ENCODE assay signal across 15 cellular contexts in genomic region chr1:44792736-44793502, GRCh38. TPM values are rescaled to one million over a fixed set of nuclear protein-coding genes. Genes with fewer than 3 reads are reported as not detected.
DNase-seq lines count a peak whose midpoint lies in the region; ATAC-seq and TF ChIP-seq lines count a peak whose summit lies in the region.
"Had no signal": no experiment of that assay in that cellular context is flagged by ENCODE, and none has a peak within 500 bp of the region (broad histone marks: within the 10 kb centered on the region; RNA-seq: fewer than 3 reads in every experiment).

No MANE protein-coding gene starts in this region.

- H4K20me1 ChIP-seq in PC-9 (ENCODE audit: insufficient read depth) = no peaks in the 10 kb centered on the region

- H3K27ac ChIP-seq in PC-9 (peak overlapping the region; percentile 36; the same call in 1 of the 2 replicates), left lung (peak overlapping the region in 1 of 2 donors; percentile 9), testis (no peak overlapping the region), vagina (no peak overlapping the region)

- CTCF ChIA-PET in activated CD8-positive, alpha-beta T cell treated with anti-CD3 and anti-CD28 coated beads for 36 hours (lab: Charles Lee) = interaction anchor here (0.7 to 2.3 kb wide), 10 partner anchors 8 to 699 kb away, joined by 3 to 9 read pairs (median 4); partner anchors contain the start of gene RPS8
- CTCF ChIA-PET in activated CD8-positive, alpha-beta T cell treated with anti-CD3 and anti-CD28 coated beads, Interleukin-2, amount 10 ng/mL, durations not matched to agents 7 days and 5 days (lab: Charles Lee) = interaction anchor here (0.7 to 2.5 kb wide), 13 partner anchors 9 to 507 kb away, joined by 3 to 26 read pairs (median 5); partner anchors contain the start of genes HECTD3, RNU5D-1, RPS8 and UROD
- CTCF ChIA-PET in PC-9 (lab: Charles Lee) = interaction anchor here (0.5 to 1.7 kb wide), 16 partner anchors 17 to 1547 kb away, joined by 3 to 19 read pairs (median 3); partner anchors contain the start of genes HECTD3, TOE1 and UROD

- no peaks in the 10 kb centered on the region for H3K36me3 ChIP-seq in PC-9 (ENCODE audit: low read depth)
- no peaks in the 10 kb centered on the region for H3K36me3 ChIP-seq in left lung
- H3K36me3 ChIP-seq in testis (ENCODE audit: low read depth, missing control alignments) = no peaks in the 10 kb centered on the region
- H3K36me3 ChIP-seq in vagina = no peaks in the 10 kb centered on the region

- H3K4me3 Mint-ChIP-seq in activated CD8-positive, alpha-beta T cell treated with anti-CD3 and anti-CD28 coated beads for 36 hours = no peak overlapping the region
- no peak overlapping the region for H3K4me3 Mint-ChIP-seq in activated CD8-positive, alpha-beta T cell treated with anti-CD3 and anti-CD28 coated beads, Interleukin-2, amount 10 ng/mL, durations not matched to agents 7 days and 5 days
- H3K4me3 Mint-ChIP-seq: immature natural killer cell had no signal

- H2AFZ ChIP-seq in PC-9 = no peak overlapping the region

- DNase-seq in activated CD8-positive, alpha-beta T cell treated with anti-CD3 and anti-CD28 coated beads for 36 hours = peak; percentile 1
- no peak for DNase-seq in activated CD8-positive, alpha-beta T cell treated with anti-CD3 and anti-CD28 coated beads, Interleukin-2, amount 10 ng/mL, durations not matched to agents 7 days and 5 days
- DNase-seq in PC-9 = no peak
- DNase-seq in left lung = peak in 1 of 2 donors; percentile 21
- DNase-seq in testis = peak; percentile 58
- DNase-seq in vagina (ENCODE audit: extremely low spot score in 2 of 2) = no peak
- DNase-seq in DMS79 (lab: John Stamatoyannopoulos, UW) = no peak
- no peak for DNase-seq in DMS153 (lab: John Stamatoyannopoulos, UW)
- DNase-seq: NCI-H1105 treated with DMSO at 0.1 percent for 48 hours, NCI-H2227 treated with DMSO at 0.1 percent for 48 hours had no signal

- no peaks in the 10 kb centered on the region for H3K4me1 Mint-ChIP-seq in activated CD8-positive, alpha-beta T cell treated with anti-CD3 and anti-CD28 coated beads for 36 hours (ENCODE audit: low read depth)
- peaks cover 3% of the 10 kb centered on the region for H3K4me1 Mint-ChIP-seq in activated CD8-positive, alpha-beta T cell treated with anti-CD3 and anti-CD28 coated beads, Interleukin-2, amount 10 ng/mL, durations not matched to agents 7 days and 5 days (ENCODE audit: low read depth)
- H3K4me1 Mint-ChIP-seq: immature natural killer cell had no signal

- POLR2A ChIA-PET in activated CD8-positive, alpha-beta T cell treated with anti-CD3 and anti-CD28 coated beads for 36 hours (lab: Charles Lee) = interaction anchor here (1.3 to 11.9 kb wide), 6 partner anchors 14 to 218 kb away, joined by 4 to 181 read pairs (median 26); partner anchors contain the start of genes RNU5D-1 and RPS8
- POLR2A ChIA-PET in activated CD8-positive, alpha-beta T cell treated with anti-CD3 and anti-CD28 coated beads, Interleukin-2, amount 10 ng/mL, durations not matched to agents 7 days and 5 days (lab: Charles Lee) = interaction anchor here (1.1 to 3.4 kb wide), 6 partner anchors 14 to 72 kb away, joined by 3 to 44 read pairs (median 10); partner anchors contain the start of genes BTBD19, DYNLT4, RNU5D-1 and RPS8
- POLR2A ChIA-PET in PC-9 (lab: Charles Lee; ENCODE audit: unreplicated experiment) = interaction anchor here (0.6 to 1.0 kb wide), 5 partner anchors 26 to 762 kb away, joined by 3 to 26 read pairs (median 7); no protein-coding TSS in a partner anchor

- WGBS in testis, 2 donors = 81 to 84% methylated on average over 9 of the region's 9 CpGs

- ATAC-seq in activated CD8-positive, alpha-beta T cell treated with anti-CD3 and anti-CD28 coated beads for 36 hours = no peak
- no peak for ATAC-seq in activated CD8-positive, alpha-beta T cell treated with anti-CD3 and anti-CD28 coated beads, Interleukin-2, amount 10 ng/mL, durations not matched to agents 7 days and 5 days
- peak; percentile 35 for ATAC-seq in left lung

- peaks cover 13% of the 10 kb centered on the region for H3K4me1 ChIP-seq in PC-9 (replicated peaks; ENCODE audit: insufficient read depth)
- H3K4me1 ChIP-seq in left lung = no peaks in the 10 kb centered on the region
- peaks cover 7% of the 10 kb centered on the region for H3K4me1 ChIP-seq in testis
- no peaks in the 10 kb centered on the region for H3K4me1 ChIP-seq in vagina

- H3K9me3 Mint-ChIP-seq in activated CD8-positive, alpha-beta T cell treated with anti-CD3 and anti-CD28 coated beads for 36 hours = no peaks in the 10 kb centered on the region
- no peaks in the 10 kb centered on the region for H3K9me3 Mint-ChIP-seq in activated CD8-positive, alpha-beta T cell treated with anti-CD3 and anti-CD28 coated beads, Interleukin-2, amount 10 ng/mL, durations not matched to agents 7 days and 5 days (ENCODE audit: insufficient read depth)
- H3K9me3 Mint-ChIP-seq: CD4-positive, CD25-positive, alpha-beta regulatory T cell; immature natural killer cell had no signal

- H3K9me3 ChIP-seq in PC-9 (ENCODE audit: insufficient read depth, low read depth) = no peaks in the 10 kb centered on the region
- no peaks in the 10 kb centered on the region for H3K9me3 ChIP-seq in left lung
- no peaks in the 10 kb centered on the region for H3K9me3 ChIP-seq in testis
- H3K9me3 ChIP-seq in vagina = no peaks in the 10 kb centered on the region

- no peaks in the 10 kb centered on the region for H3K9me2 ChIP-seq in PC-9 (ENCODE audit: insufficient read depth)

- TF ChIP-seq POLR2A in testis (IDR thresholded peaks at IDR 0.05) (no peak), vagina (IDR thresholded peaks at IDR 0.05) (no peak)

- H3K36me3 Mint-ChIP-seq in activated CD8-positive, alpha-beta T cell treated with anti-CD3 and anti-CD28 coated beads for 36 hours (ENCODE audit: low read depth) = no peaks in the 10 kb centered on the region
- H3K36me3 Mint-ChIP-seq in activated CD8-positive, alpha-beta T cell treated with anti-CD3 and anti-CD28 coated beads, Interleukin-2, amount 10 ng/mL, durations not matched to agents 7 days and 5 days (ENCODE audit: low read depth) = no peaks in the 10 kb centered on the region
- H3K36me3 Mint-ChIP-seq: CD4-positive, CD25-positive, alpha-beta regulatory T cell; immature natural killer cell had no signal

- peak overlapping the region; percentile 38; the same call in 1 of the 2 replicates for H3K4me2 ChIP-seq in PC-9
- H3K4me2 ChIP-seq: smooth muscle cell had no signal

- BruUV-seq in PC-9 (replicated peaks; lab: Mats Ljungman, UMichigan) = no TSS peak

- intact Hi-C loops in activated CD8-positive, alpha-beta T cell treated with anti-CD3 and anti-CD28 coated beads for 36 hours (cut with micrococcal nuclease) = no loop called here
- intact Hi-C loops in PC-9 (cut with micrococcal nuclease; ENCODE audit: unreplicated experiment) = loop anchor here (2.0 kb wide), 3 partner anchors 44 to 508 kb away; partner anchors contain the start of gene HECTD3
- intact Hi-C loops in left lung (cut with DNase I) = no loop called here
- intact Hi-C loops in testis (cut with DNase I; ENCODE audit: low total_unique reads) = no loop called here
- intact Hi-C loops in vagina (cut with DNase I) = no loop called here

- no peaks in the 10 kb centered on the region for H3K79me2 ChIP-seq in PC-9 (ENCODE audit: low read depth)

- H3F3A ChIP-seq in PC-9 (ENCODE audit: insufficient read depth, low read depth) = peaks cover 26% of the 10 kb centered on the region; the same call in 1 of the 2 replicates

- no peak for TF ChIP-seq CTCF in activated CD8-positive, alpha-beta T cell treated with anti-CD3 and anti-CD28 coated beads for 36 hours (IDR thresholded peaks at IDR 0.05)
- TF ChIP-seq CTCF in PC-9 (conservative IDR thresholded peaks at IDR 0.05) (no peak), left lung (IDR thresholded peaks at IDR 0.05) (no peak), testis (IDR thresholded peaks at IDR 0.05) (no peak), vagina (IDR thresholded peaks at IDR 0.05) (no peak)

- no peak overlapping the region for H3K27ac Mint-ChIP-seq in activated CD8-positive, alpha-beta T cell treated with anti-CD3 and anti-CD28 coated beads for 36 hours
- no peak overlapping the region for H3K27ac Mint-ChIP-seq in activated CD8-positive, alpha-beta T cell treated with anti-CD3 and anti-CD28 coated beads, Interleukin-2, amount 10 ng/mL, durations not matched to agents 7 days and 5 days

- no peak overlapping the region for H3K4me3 ChIP-seq in PC-9
- no peak overlapping the region for H3K4me3 ChIP-seq in left lung
- no peak overlapping the region for H3K4me3 ChIP-seq in testis
- no peak overlapping the region for H3K4me3 ChIP-seq in vagina
- H3K4me3 ChIP-seq: smooth muscle cell had no signal

- no peaks in the 10 kb centered on the region for H3K27me3 Mint-ChIP-seq in activated CD8-positive, alpha-beta T cell treated with anti-CD3 and anti-CD28 coated beads for 36 hours
- H3K27me3 Mint-ChIP-seq in activated CD8-positive, alpha-beta T cell treated with anti-CD3 and anti-CD28 coated beads, Interleukin-2, amount 10 ng/mL, durations not matched to agents 7 days and 5 days (ENCODE audit: low read depth) = no peaks in the 10 kb centered on the region
- H3K27me3 Mint-ChIP-seq: CD4-positive, CD25-positive, alpha-beta regulatory T cell had no signal

- no peaks in the 10 kb centered on the region for H3K27me3 ChIP-seq in PC-9 (ENCODE audit: insufficient read depth, low read depth)
- no peaks in the 10 kb centered on the region for H3K27me3 ChIP-seq in left lung
- no peaks in the 10 kb centered on the region for H3K27me3 ChIP-seq in testis
- no peaks in the 10 kb centered on the region for H3K27me3 ChIP-seq in vagina

RNA-seq across cellular contexts. Expression of gene BEST4, which starts 4.9 kb away (rescaled TPM):
- 1 to 10 TPM in 1 of 2 experiments, under 1 TPM in 1; 0.87 to 1.0 TPM for total RNA-seq in activated CD8-positive, alpha-beta T cell treated with anti-CD3 and anti-CD28 coated beads for 36 hours
- under 1 TPM; 0.26 to 0.42 TPM for total RNA-seq in activated CD8-positive, alpha-beta T cell treated with anti-CD3 and anti-CD28 coated beads, Interleukin-2, amount 10 ng/mL, durations not matched to agents 7 days and 5 days
- total RNA-seq in PC-9 (2021) (0.70 and 1.3 TPM in 2 replicates), left lung (under 1 TPM; 0.23 to 0.52 TPM), testis (1 to 10 TPM; 1.1 to 1.7 TPM), vagina (not detected)
- polyA plus RNA-seq in testis (ENCODE audit: insufficient read depth, low read depth, low replicate concordance) = 0.79 TPM
- total RNA-seq: A673 had no signal

RNA-seq across cellular contexts. Expression of gene PLK3, which starts 7.3 kb away (rescaled TPM):
- 10 to 100 TPM; 36.4 to 36.6 TPM for total RNA-seq in activated CD8-positive, alpha-beta T cell treated with anti-CD3 and anti-CD28 coated beads for 36 hours
- total RNA-seq in activated CD8-positive, alpha-beta T cell treated with anti-CD3 and anti-CD28 coated beads, Interleukin-2, amount 10 ng/mL, durations not matched to agents 7 days and 5 days = 10 to 100 TPM; 64.8 to 68.0 TPM
- total RNA-seq in PC-9 (2021) (12.7 and 13.0 TPM in 2 replicates), left lung (10 to 100 TPM; 33.0 to 47.2 TPM), testis (10 to 100 TPM; 16.4 to 17.2 TPM), vagina (77.6 TPM)
- 7.2 TPM for polyA plus RNA-seq in testis (ENCODE audit: insufficient read depth, low read depth, low replicate concordance)

RNA-seq across cellular contexts. Expression of gene DYNLT4, which starts 14.2 kb away (rescaled TPM):
- 1 to 10 TPM in 1 of 2 experiments, under 1 TPM in 1; 0.36 to 1.1 TPM for total RNA-seq in activated CD8-positive, alpha-beta T cell treated with anti-CD3 and anti-CD28 coated beads for 36 hours
- 1 to 10 TPM; 1.8 to 2.3 TPM for total RNA-seq in activated CD8-positive, alpha-beta T cell treated with anti-CD3 and anti-CD28 coated beads, Interleukin-2, amount 10 ng/mL, durations not matched to agents 7 days and 5 days
- total RNA-seq in PC-9 (2021) (2.8 and 4.3 TPM in 2 replicates), left lung (1 to 10 TPM in 1 of 2 donors, not detected in 1; 1.6 TPM), testis (1 to 10 TPM; 3.2 to 4.0 TPM), vagina (not detected)
- 0.47 TPM for polyA plus RNA-seq in testis (ENCODE audit: insufficient read depth, low read depth, low replicate concordance)
- total RNA-seq: mesenteric fat pad had no signal
- polyA plus RNA-seq: immature natural killer cell had no signal

RNA-seq across cellular contexts. Expression of gene BTBD19, which starts 15.4 kb away (rescaled TPM):
- 1 to 10 TPM; 4.8 to 5.6 TPM for total RNA-seq in activated CD8-positive, alpha-beta T cell treated with anti-CD3 and anti-CD28 coated beads for 36 hours
- 1 to 10 TPM; 4.5 to 8.8 TPM for total RNA-seq in activated CD8-positive, alpha-beta T cell treated with anti-CD3 and anti-CD28 coated beads, Interleukin-2, amount 10 ng/mL, durations not matched to agents 7 days and 5 days
- total RNA-seq in PC-9 (2021) = 6.2 and 7.3 TPM in 2 replicates
- total RNA-seq in left lung = 10 to 100 TPM; 15.3 to 19.7 TPM
- 10 to 100 TPM; 10.2 to 14.1 TPM for total RNA-seq in testis
- 5.4 TPM for polyA plus RNA-seq in testis (ENCODE audit: insufficient read depth, low read depth, low replicate concordance)
- 7.9 TPM for total RNA-seq in vagina

RNA-seq across cellular contexts. Expression of gene RPS8, which starts 17.6 kb away (rescaled TPM):
- total RNA-seq in activated CD8-positive, alpha-beta T cell treated with anti-CD3 and anti-CD28 coated beads for 36 hours = 1,000 to 10,000 TPM; 3,218 to 3,314 TPM
- 1,000 to 10,000 TPM; 1,750 to 1,777 TPM for total RNA-seq in activated CD8-positive, alpha-beta T cell treated with anti-CD3 and anti-CD28 coated beads, Interleukin-2, amount 10 ng/mL, durations not matched to agents 7 days and 5 days
- total RNA-seq in PC-9 (2021) = 2,059 and 2,176 TPM in 2 replicates
- total RNA-seq in left lung = 1,000 to 10,000 TPM; 1,533 to 1,553 TPM
- total RNA-seq in testis = 100 to 1,000 TPM; 431 to 935 TPM
- polyA plus RNA-seq in testis (ENCODE audit: insufficient read depth, low read depth, low replicate concordance) = 860 TPM
- 2,511 TPM for total RNA-seq in vagina

Comparison
In these comparisons a context has a peak if more than half of its experiments do, and no peak if none do; other contexts are left out.
1. DNase-seq: peak in activated CD8-positive, alpha-beta T cell treated with anti-CD3 and anti-CD28 coated beads for 36 hours (single experiment) and testis (single experiment); none in activated CD8-positive, alpha-beta T cell treated with anti-CD3 and anti-CD28 coated beads, Interleukin-2, amount 10 ng/mL, durations not matched to agents 7 days and 5 days (single experiment), PC-9 (0 of 2), vagina (0 of 2), DMS79 (single experiment) and DMS153 (single experiment).